18 cellular contexts compared by ENCODE assay signal in the genomic region with DNA sequence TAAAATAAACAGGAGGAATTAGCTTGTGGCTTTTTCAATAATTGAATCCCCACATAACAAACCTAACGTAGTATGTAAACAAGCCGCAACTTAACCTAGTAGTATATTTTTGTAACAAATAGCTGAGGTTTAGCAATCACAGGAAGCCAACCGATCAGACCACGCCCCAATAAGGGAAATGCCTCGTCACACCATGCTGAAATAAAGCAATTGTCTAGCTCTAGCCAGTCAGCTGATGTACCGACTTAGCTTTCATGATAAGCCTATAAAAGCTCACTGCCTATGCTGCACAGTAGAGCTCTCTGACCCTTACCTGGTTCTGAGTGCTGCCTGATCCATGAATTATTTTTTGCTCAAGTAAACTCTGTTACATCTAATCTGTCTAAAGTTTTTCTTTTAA.
DNase-seq lines count a peak whose midpoint lies in the region; ATAC-seq and TF ChIP-seq lines count a peak whose summit lies in the region.
"Had no signal": no experiment of that assay in that cellular context is flagged by ENCODE, and none has a peak within 500 bp of the region (broad histone marks: within the 10 kb centered on the region; RNA-seq: fewer than 3 reads in every experiment).

No MANE protein-coding gene starts in this region.

- no peaks in the 10 kb centered on the region for H3K36me3 Mint-ChIP-seq in GM23338 (ENCODE audit: low read depth)

- H3K27ac Mint-ChIP-seq in GM23338: no peak overlapping the region
- H3K27ac Mint-ChIP-seq: H9 had no signal

- H3F3A ChIP-seq in GM23338 (replicated peaks; ENCODE audit: low read depth): no peaks in the 10 kb centered on the region

- H3K9me3 Mint-ChIP-seq in GM23338: no peaks in the 10 kb centered on the region
- H3K9me3 Mint-ChIP-seq: H9 had no signal

- TF ChIP-seq CTCF in GM23338 (conservative IDR thresholded peaks at IDR 0.05; ENCODE audit: low read depth in 2 of 2) (no peak), foreskin fibroblast (IDR thresholded peaks at IDR 0.05; ENCODE audit: low read depth, low read length) (no peak)

- H3K27me3 ChIP-seq in GM23338 (ENCODE audit: insufficient read depth): no peaks in the 10 kb centered on the region
- H3K27me3 ChIP-seq: SJSA1 had no signal

- no peaks in the 10 kb centered on the region for H3K36me3 ChIP-seq in GM23338 (ENCODE audit: insufficient read depth)
- H3K36me3 ChIP-seq: SJSA1 had no signal

- H2AFZ ChIP-seq in GM23338: 0 out of 2 replicates have a peak overlapping the region, but pooled peaks have one; percentile 3

- no peaks in the 10 kb centered on the region for H3K4me1 ChIP-seq in GM23338 (ENCODE audit: insufficient read depth)
- H3K4me1 ChIP-seq: SJSA1 had no signal

- no peaks in the 10 kb centered on the region for H3K27me3 Mint-ChIP-seq in GM23338 (ENCODE audit: insufficient read depth, low read depth, poor library complexity)

- H3K4me1 Mint-ChIP-seq in GM23338: no peaks in the 10 kb centered on the region
- H3K4me1 Mint-ChIP-seq: H9 had no signal

- DNase-seq in GM23338 (ENCODE audit: low spot score) (peak; percentile 2), NCI-H460 (ENCODE audit: extremely low read depth, low read depth) (peak; percentile 2), SW480 (ENCODE audit: low spot score) (peak; percentile 45), iris pigment epithelial cell (ENCODE audit: low read depth) (peak; percentile 78), foreskin fibroblast (no peak), activated T-cell treated with anti-CD3 and anti-CD28 coated beads for 4 hours (no peak)
- DNase-seq in activated naive CD4-positive, alpha-beta T cell treated with anti-CD3 and anti-CD28 coated beads, Interleukin-2, amount 50 U/mL, for 16 hours: no peak
- DNase-seq: C1 segment of cervical spinal cord, DMS79, H9, IMR-90, NCI-H1105, NCI-H1694, NCI-H2081 treated with DMSO at 0.1 percent for 48 hours, NCI-H446 treated with DMSO at 0.1 percent for 48 hours, SW 1271 had no signal

- no peak overlapping the region for H3K27ac ChIP-seq in GM23338 (ENCODE audit: low read depth)
- H3K27ac ChIP-seq: SJSA1 had no signal

- H3K9me2 ChIP-seq in GM23338 (ENCODE audit: insufficient read depth): no peaks in the 10 kb centered on the region

- ATAC-seq in GM23338: no peak
- ATAC-seq: Panc1 had no signal

- no peak overlapping the region for H3K4me2 ChIP-seq in GM23338

- H3K4me3 Mint-ChIP-seq in GM23338: no peak overlapping the region
- H3K4me3 Mint-ChIP-seq: H9 had no signal

- no peaks in the 10 kb centered on the region for H4K20me1 ChIP-seq in GM23338 (replicated peaks; ENCODE audit: insufficient read depth)

- H3K4me3 ChIP-seq in GM23338 (no peak overlapping the region), foreskin fibroblast (ENCODE audit: low read depth in 1 of 2, low read length in 2 of 2) (no peak overlapping the region)
- H3K4me3 ChIP-seq: SJSA1 had no signal

- no peaks in the 10 kb centered on the region for H3K79me2 ChIP-seq in GM23338 (replicated peaks; ENCODE audit: insufficient read depth)

TF ChIP-seq in GM23338, 12 proteins besides CTCF, POLR2A, EP300 and RAD21:
- TF ChIP-seq JUNB (IDR thresholded peaks at IDR 0.05; ENCODE audit: unreplicated experiment) (no peak), EZH2 (IDR thresholded peaks at IDR 0.05; ENCODE audit: low read depth, unreplicated experiment) (no peak), STAT1 (IDR thresholded peaks at IDR 0.05; ENCODE audit: unreplicated experiment) (no peak)
- TF ChIP-seq, protein P1, sequence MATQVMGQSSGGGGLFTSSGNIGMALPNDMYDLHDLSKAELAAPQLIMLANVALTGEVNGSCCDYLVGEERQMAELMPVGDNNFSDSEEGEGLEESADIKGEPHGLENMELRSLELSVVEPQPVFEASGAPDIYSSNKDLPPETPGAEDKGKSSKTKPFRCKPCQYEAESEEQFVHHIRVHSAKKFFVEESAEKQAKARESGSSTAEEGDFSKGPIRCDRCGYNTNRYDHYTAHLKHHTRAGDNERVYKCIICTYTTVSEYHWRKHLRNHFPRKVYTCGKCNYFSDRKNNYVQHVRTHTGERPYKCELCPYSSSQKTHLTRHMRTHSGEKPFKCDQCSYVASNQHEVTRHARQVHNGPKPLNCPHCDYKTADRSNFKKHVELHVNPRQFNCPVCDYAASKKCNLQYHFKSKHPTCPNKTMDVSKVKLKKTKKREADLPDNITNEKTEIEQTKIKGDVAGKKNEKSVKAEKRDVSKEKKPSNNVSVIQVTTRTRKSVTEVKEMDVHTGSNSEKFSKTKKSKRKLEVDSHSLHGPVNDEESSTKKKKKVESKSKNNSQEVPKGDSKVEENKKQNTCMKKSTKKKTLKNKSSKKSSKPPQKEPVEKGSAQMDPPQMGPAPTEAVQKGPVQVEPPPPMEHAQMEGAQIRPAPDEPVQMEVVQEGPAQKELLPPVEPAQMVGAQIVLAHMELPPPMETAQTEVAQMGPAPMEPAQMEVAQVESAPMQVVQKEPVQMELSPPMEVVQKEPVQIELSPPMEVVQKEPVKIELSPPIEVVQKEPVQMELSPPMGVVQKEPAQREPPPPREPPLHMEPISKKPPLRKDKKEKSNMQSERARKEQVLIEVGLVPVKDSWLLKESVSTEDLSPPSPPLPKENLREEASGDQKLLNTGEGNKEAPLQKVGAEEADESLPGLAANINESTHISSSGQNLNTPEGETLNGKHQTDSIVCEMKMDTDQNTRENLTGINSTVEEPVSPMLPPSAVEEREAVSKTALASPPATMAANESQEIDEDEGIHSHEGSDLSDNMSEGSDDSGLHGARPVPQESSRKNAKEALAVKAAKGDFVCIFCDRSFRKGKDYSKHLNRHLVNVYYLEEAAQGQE (IDR thresholded peaks at IDR 0.05; ENCODE audit: unreplicated experiment): no peak
TF ChIP-seq in GM23338: peak in this region for 0.

Comparison
In these comparisons a context has a peak if more than half of its experiments do, and no peak if none do; other contexts are left out.
1. DNase-seq: peak in GM23338 (single experiment), NCI-H460 (single experiment), SW480 (single experiment) and iris pigment epithelial cell (single experiment); none in foreskin fibroblast (0 of 2), activated naive CD4-positive, alpha-beta T cell treated with anti-CD3 and anti-CD28 coated beads, Interleukin-2, amount 50 U/mL, for 16 hours (single experiment) and activated T-cell treated with anti-CD3 and anti-CD28 coated beads for 4 hours (single experiment).